ENCODE assay signal across 9 cellular contexts in the genomic region with DNA sequence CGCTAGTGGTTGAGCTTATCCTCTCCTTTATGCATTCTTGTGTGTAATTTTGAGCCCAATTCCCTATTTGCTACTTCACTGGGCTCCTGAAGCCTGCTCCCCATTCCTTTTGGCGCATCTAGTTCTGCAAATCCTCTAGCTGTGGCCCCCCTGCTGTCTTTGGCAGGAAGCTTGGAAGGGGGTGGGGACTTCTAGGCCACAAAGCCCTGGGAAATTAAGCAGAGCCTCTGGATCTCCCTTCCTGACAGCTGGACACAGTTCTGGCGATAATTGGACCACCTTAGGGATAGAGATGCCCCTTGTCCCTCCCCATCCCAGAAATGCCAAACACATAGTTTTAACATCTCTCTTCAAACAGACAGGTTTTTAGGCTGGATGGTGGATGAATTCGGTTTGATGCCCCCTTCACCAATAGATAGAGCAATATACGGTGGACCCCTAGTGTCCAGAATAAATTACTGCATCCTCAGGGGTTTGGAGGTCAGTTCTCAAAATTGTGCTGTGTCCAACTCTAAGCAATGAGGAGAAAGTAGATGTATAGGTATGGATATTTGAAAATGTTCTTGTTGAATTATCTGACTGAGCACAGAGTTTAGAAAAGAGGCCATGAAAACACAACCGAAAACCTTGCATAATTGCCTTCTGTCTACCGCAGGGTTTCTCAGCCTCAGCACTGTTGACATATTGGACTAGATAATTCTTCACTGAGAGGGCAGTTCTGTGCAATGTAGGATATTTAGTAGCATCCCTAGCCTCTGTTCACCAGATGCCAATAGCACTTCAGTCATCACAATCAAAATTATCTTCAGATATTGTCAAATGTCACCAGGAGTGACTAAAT.
DNase-seq lines count a peak whose midpoint lies in the region; ATAC-seq and TF ChIP-seq lines count a peak whose summit lies in the region.
"Had no signal": no experiment of that assay in that cellular context is flagged by ENCODE, and none has a peak within 500 bp of the region (broad histone marks: within the 10 kb centered on the region; RNA-seq: fewer than 3 reads in every experiment).

No MANE protein-coding gene starts in this region.

- H3K27me3 Mint-ChIP-seq in mesothelial cell of epicardium (ENCODE audit: low read depth), result no peaks in the 10 kb centered on the region

- H3K36me3 Mint-ChIP-seq in mesothelial cell of epicardium, result no peaks in the 10 kb centered on the region

- DNase-seq in G401 (ENCODE audit: low spot score), result peak; percentile 22
- no peak for DNase-seq in HL-60 (ENCODE audit: low read depth in 1 of 2, low spot score in 1 of 2)
- peak; percentile 29 for DNase-seq in RPMI7951 (ENCODE audit: low read depth)
- peak; percentile 37 for DNase-seq in epithelial cell of esophagus (ENCODE audit: low read depth)
- DNase-seq in mesothelial cell of epicardium (ENCODE audit: low spot score in 2 of 2, unreplicated experiment in 2 of 2), result no peak
- DNase-seq in UCSD-AML1 (lab: John Stamatoyannopoulos, UW; ENCODE audit: unreplicated experiment), result no peak
- DNase-seq: activated T-cell treated with anti-CD3 and anti-CD28 coated beads, Interleukin-2, amount 50 U/mL, for 4 hours had no signal

- H3K4me3 Mint-ChIP-seq in mesothelial cell of epicardium, result peak overlapping the region; percentile 14
- H3K4me3 Mint-ChIP-seq: activated T-cell treated with anti-CD3 and anti-CD28 coated beads, Interleukin-2, amount 50 U/mL, for 4 hours had no signal

- TF ChIP-seq CTCF in HL-60 (IDR thresholded peaks at IDR 0.05; ENCODE audit: insufficient read depth, low read length), result peak; percentile 36
- TF ChIP-seq CTCF in epithelial cell of esophagus (IDR thresholded peaks at IDR 0.05; ENCODE audit: insufficient read depth, low read depth, low read length, missing control alignments), result peak; percentile 75
- TF ChIP-seq CTCF in mesothelial cell of epicardium (IDR thresholded peaks at IDR 0.05; ENCODE audit: unreplicated experiment), result peak; percentile 76

- in situ Hi-C loops in G401 (cut with HindIII; ENCODE audit: low sequenced_read_pairs), result no loop called here

- H3K4me3 ChIP-seq in HL-60 (replicated peaks; ENCODE audit: insufficient read depth, low read length) (no peak overlapping the region), epithelial cell of esophagus (ENCODE audit: low read length) (no peak overlapping the region)

- H3K4me1 Mint-ChIP-seq in mesothelial cell of epicardium, result peaks cover 8% of the 10 kb centered on the region

- ATAC-seq in GM21786 (IDR thresholded peaks at IDR 0.05; ENCODE audit: unreplicated experiment) (no peak), HG03342 (IDR thresholded peaks at IDR 0.05; ENCODE audit: unreplicated experiment) (no peak)

- no peak overlapping the region for H3K27ac Mint-ChIP-seq in mesothelial cell of epicardium

- no peak overlapping the region for H3K27ac ChIP-seq in HL-60 (replicated peaks)

- peaks cover 7% of the 10 kb centered on the region for H3K9me3 Mint-ChIP-seq in mesothelial cell of epicardium
- H3K9me3 Mint-ChIP-seq: activated T-cell treated with anti-CD3 and anti-CD28 coated beads, Interleukin-2, amount 50 U/mL, for 4 hours had no signal

- H3K27me3 ChIP-seq in HL-60 (ENCODE audit: insufficient read depth, poor library complexity, severe bottlenecking), result no peaks in the 10 kb centered on the region

Comparison
In these comparisons a context has a peak if more than half of its experiments do, and no peak if none do; other contexts are left out.
1. DNase-seq: peak in G401 (single experiment), RPMI7951 (single experiment) and epithelial cell of esophagus (single experiment); none in HL-60 (0 of 2), mesothelial cell of epicardium (0 of 2) and UCSD-AML1 (single experiment).
2. Peak in every context shown above with its lines, with median percentiles within 50 percentile points of each other: CTCF ChIP-seq.